21 cellular contexts compared by ENCODE assay signal in genomic region chr9:106704056-106704625, GRCh38.
"Had no signal": no experiment of that assay in that cellular context is flagged by ENCODE, and none has a peak within 500 bp of the region (broad histone marks: within the 10 kb centered on the region; RNA-seq: fewer than 3 reads in every experiment).

No MANE protein-coding gene starts in this region.

- ATAC-seq: activated T-cell treated with anti-CD3 and anti-CD28 coated beads, Interleukin-2, amount 50 U/mL, for 4 hours; naive thymus-derived CD4-positive, alpha-beta T cell; stimulated activated naive CD8-positive, alpha-beta T cell treated with anti-CD3 and anti-CD28 coated beads, Interleukin-15, Interleukin-2, amounts not matched to agents 100 U/mL and 50 U/mL, for 24 hours had no signal

- H3K4me3 Mint-ChIP-seq: activated T-cell treated with anti-CD3 and anti-CD28 coated beads, Interleukin-2, amount 50 U/mL, for 4 hours; immature natural killer cell; naive thymus-derived CD4-positive, alpha-beta T cell had no signal

- FAIRE-seq: bronchial epithelial cell had no signal

- H3K9me3 ChIP-seq: ascending aorta, right atrium auricular region, uterus had no signal

- H3K36me3 Mint-ChIP-seq: naive thymus-derived CD4-positive, alpha-beta T cell had no signal

- H3K4me1 ChIP-seq: ascending aorta, uterus had no signal

- H3K27me3 ChIP-seq: ascending aorta, right atrium auricular region, tibial nerve, uterus had no signal

- H3K27me3 Mint-ChIP-seq: naive thymus-derived CD4-positive, alpha-beta T cell had no signal

- H3K27ac Mint-ChIP-seq: immature natural killer cell; naive thymus-derived CD4-positive, alpha-beta T cell had no signal

- H3K27ac ChIP-seq: ascending aorta, epithelial cell of prostate, right atrium auricular region, skin epidermis, tibial nerve, uterus, VCaP had no signal

- DNase-seq: activated CD4-positive, alpha-beta T cell treated with anti-CD3 and anti-CD28 coated beads, Interleukin-2, amount 50 U/mL, for 1 hour; activated CD4-positive, CD25-positive, alpha-beta regulatory T cell treated with anti-CD3 and anti-CD28 coated beads, Interleukin-2, amount 50 U/mL, for 72 hours; activated CD8-positive, alpha-beta memory T cell treated with anti-CD3 and anti-CD28 coated beads, Interleukin-2, amount 50 U/mL, for 4 hours; activated effector memory CD4-positive, alpha-beta T cell treated with Interleukin-2 at 50 U/mL for 16 hours; activated naive CD4-positive, alpha-beta T cell treated with anti-CD3 and anti-CD28 coated beads, Interleukin-2, amount 50 U/mL, for 16 hours; activated T-cell treated with anti-CD3 and anti-CD28 coated beads, Interleukin-2, amount 50 U/mL, for 4 hours; immature natural killer cell; kidney glomerular epithelial cell; mesenchymal stem cell; naive thymus-derived CD4-positive, alpha-beta T cell; posterior cingulate gyrus; stimulated activated naive CD8-positive, alpha-beta T cell treated with anti-CD3 and anti-CD28 coated beads, Interleukin-15, Interleukin-2, amounts not matched to agents 100 U/mL and 50 U/mL, for 24 hours; T-helper 2 cell; uterus had no signal

- H3K4me1 Mint-ChIP-seq: immature natural killer cell; naive thymus-derived CD4-positive, alpha-beta T cell had no signal

- H3K4me3 ChIP-seq: ascending aorta, right atrium auricular region, skin epidermis, tibial nerve, uterus had no signal

- H3K36me3 ChIP-seq: ascending aorta, right atrium auricular region, tibial nerve, uterus had no signal
